ENCODE assay signal across 8 cellular contexts in genomic region chr9:85941617-85941930, GRCh38. TPM values are rescaled to one million over a fixed set of nuclear protein-coding genes. Genes with fewer than 3 reads are reported as not detected.
A peak's percentile ranks its signal among the peaks of the same experiment; 100 is the strongest.
DNase-seq lines count a peak whose midpoint lies in the region; ATAC-seq and TF ChIP-seq lines count a peak whose summit lies in the region.

No MANE protein-coding gene starts in this region.

- H3K9me3 ChIP-seq in right atrium auricular region (no peaks in the 10 kb centered on the region), breast epithelium (no peaks in the 10 kb centered on the region), mesodermal cell (ENCODE audit: control insufficient read depth, low read length) (no peaks in the 10 kb centered on the region), aorta (ENCODE audit: control insufficient read depth, low read length) (no peaks in the 10 kb centered on the region)

- H3K36me3 ChIP-seq in right atrium auricular region (peaks cover 5% of the 10 kb centered on the region), breast epithelium (no peaks in the 10 kb centered on the region), mesodermal cell (ENCODE audit: control insufficient read depth, insufficient read depth, low read length) (peaks cover 41% of the 10 kb centered on the region), aorta (ENCODE audit: control insufficient read depth in 1 of 2, insufficient read depth in 2 of 2, low read length in 1 of 2) (no peaks in the 10 kb centered on the region)

- ATAC-seq in Right ventricle myocardium superior (ENCODE audit: poor library complexity) (no peak), aorta (ENCODE audit: low FRiP score) (no peak), HG03025 (IDR thresholded peaks at IDR 0.05; ENCODE audit: low FRiP score, unreplicated experiment) (no peak)

- TF ChIP-seq CTCF in right atrium auricular region (IDR thresholded peaks at IDR 0.05) (no peak), breast epithelium (IDR thresholded peaks at IDR 0.05) (no peak)

- peak overlapping the region; percentile 97 for H3K27ac ChIP-seq in right atrium auricular region
- H3K27ac ChIP-seq in breast epithelium = peak overlapping the region; percentile 97 to 98
- peak overlapping the region; percentile 87 for H3K27ac ChIP-seq in mesodermal cell (ENCODE audit: low read depth, low read length, severe bottlenecking)
- H3K27ac ChIP-seq in aorta (ENCODE audit: low read depth in 1 of 2, low read length in 2 of 2) = peak overlapping the region; percentile 52 to 83

- peaks cover 0 to 35% of the 10 kb centered on the region in 2 donors for H3K4me1 ChIP-seq in right atrium auricular region
- no peaks in the 10 kb centered on the region for H3K4me1 ChIP-seq in breast epithelium
- peaks cover 5% of the 10 kb centered on the region for H3K4me1 ChIP-seq in mesodermal cell (ENCODE audit: control insufficient read depth, insufficient read depth, low read length, poor library complexity, severe bottlenecking)
- H3K4me1 ChIP-seq in aorta (ENCODE audit: control insufficient read depth in 1 of 2, insufficient read depth in 2 of 2, low read length in 2 of 2) = peaks cover 1 to 11% of the 10 kb centered on the region in 2 donors

- peak overlapping the region; percentile 95 to 98 for H3K4me3 ChIP-seq in right atrium auricular region
- H3K4me3 ChIP-seq in breast epithelium = peak overlapping the region; percentile 96 to 97 (median 97)
- H3K4me3 ChIP-seq in mesodermal cell (ENCODE audit: extremely low read depth, insufficient read depth, low read length, poor library complexity, severe bottlenecking) = peak overlapping the region; percentile 95
- peak overlapping the region; percentile 86 to 93 for H3K4me3 ChIP-seq in aorta (ENCODE audit: low read length in 2 of 2)

- H3K27me3 ChIP-seq in right atrium auricular region (no peaks in the 10 kb centered on the region), breast epithelium (no peaks in the 10 kb centered on the region), aorta (ENCODE audit: control insufficient read depth in 1 of 2, insufficient read depth in 2 of 2, low read length in 1 of 2) (no peaks in the 10 kb centered on the region)

- 0% methylated on average over 2 to 7 of the region's 15 CpGs for WGBS in mesodermal cell (ENCODE audit: insufficient coverage in 2 of 2), 2 experiments
- 0% methylated on average over 15 of the region's 15 CpGs for WGBS in aorta, 2 donors

- no peak for TF ChIP-seq POLR2A in breast epithelium (IDR thresholded peaks at IDR 0.05)

- intact Hi-C loops in Right ventricle myocardium superior (cut with DNase I) = no loop called here
- intact Hi-C loops in breast epithelium (cut with DNase I; ENCODE audit: low total_unique reads) = no loop called here
- intact Hi-C loops in aorta (cut with DNase I) = loop anchor here (2.0 to 5.0 kb wide), 2 partner anchors 199 to 341 kb away; partner anchors contain the start of genes AGTPBP1 (in 2 of the 2) and ISCA1 (in 1 of the 2)

- DNase-seq in right atrium auricular region (ENCODE audit: low spot score) (no peak), Right ventricle myocardium superior (no peak), breast epithelium (ENCODE audit: low spot score in 2 of 2) (no peak), aorta (no peak), COR-L47 (lab: John Stamatoyannopoulos, UW) (no peak), NCI-H345 (lab: John Stamatoyannopoulos, UW) (no peak)

RNA-seq across cellular contexts. Expression of gene NAA35, which starts 0.6 kb away (rescaled TPM):
- 10 to 100 TPM; 12.1 to 12.4 TPM for total RNA-seq in right atrium auricular region
- 15.5 TPM for total RNA-seq in Right ventricle myocardium superior
- total RNA-seq in breast epithelium = 10 to 100 TPM; 14.2 to 30.4 (median 21.0) TPM
- polyA plus RNA-seq in mesodermal cell (2013, experiment 1 of 2) = 25.3 TPM
- polyA plus RNA-seq in mesodermal cell (2013, experiment 2 of 2) = 27.2 TPM
- total RNA-seq in aorta = 10 to 100 TPM; 22.8 to 23.5 TPM
- 10 to 100 TPM in 1 of 2 donors, 1 to 10 TPM in 1; 4.5 to 10.6 TPM for polyA plus RNA-seq in aorta

Comparison
In these comparisons a context has a peak if more than half of its experiments do, and no peak if none do; other contexts are left out.
1. intact Hi-C loops: an anchor here in aorta (2.0 to 5.0 kb wide); none called in Right ventricle myocardium superior and breast epithelium.